Comparison of ENCODE assay signal across 14 cellular contexts in the genomic region with DNA sequence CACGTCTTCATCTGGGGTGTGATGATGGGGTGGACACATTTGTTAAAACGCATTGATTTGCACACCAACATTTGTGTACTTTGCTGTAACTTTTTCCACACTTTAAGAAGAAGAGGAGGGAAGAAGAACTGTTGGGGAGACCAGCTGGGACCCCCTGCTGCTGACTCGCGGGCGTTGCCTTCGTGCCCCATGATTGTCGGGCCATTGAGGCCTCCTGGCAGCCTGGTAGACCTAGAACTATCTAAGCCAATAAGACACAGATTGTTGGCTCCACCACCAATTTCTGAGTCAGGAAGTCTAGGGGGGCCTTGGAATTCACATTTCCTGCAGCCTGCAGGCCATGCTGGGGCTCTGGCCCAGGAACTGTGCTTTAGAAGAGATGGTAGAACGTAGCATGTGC.
"Had no signal": no experiment of that assay in that cellular context is flagged by ENCODE, and none has a peak within 500 bp of the region (broad histone marks: within the 10 kb centered on the region; RNA-seq: fewer than 3 reads in every experiment).

No MANE protein-coding gene starts in this region.

- H3K27ac ChIP-seq: brain microvascular endothelial cell, foreskin keratinocyte, neural progenitor cell, sigmoid colon, uterus had no signal

- H3K4me3 ChIP-seq: neural progenitor cell, sigmoid colon, uterus had no signal

- H3K9me3 Mint-ChIP-seq: activated T-helper 17 cell treated with anti-CD3 and anti-CD28 coated beads, Interleukin-2, amount 50 U/mL, for 72 hours; neural progenitor cell; stimulated activated naive CD8-positive, alpha-beta T cell treated with anti-CD3 and anti-CD28 coated beads, Interleukin-15, amount 100 ng/mL, for 72 hours; T-helper 2 cell treated with Interferon-gamma antibody and Interleukin-4, amounts not matched to agents 5 μg/mL and 100 μg/mL, for 36 hours had no signal

- ATAC-seq: activated T-helper 17 cell treated with anti-CD3 and anti-CD28 coated beads, Interleukin-2, amount 50 U/mL, for 72 hours; stimulated activated naive CD8-positive, alpha-beta T cell treated with anti-CD3 and anti-CD28 coated beads, Interleukin-15, amount 100 ng/mL, for 72 hours had no signal

- H3K4me1 ChIP-seq: foreskin keratinocyte, neural progenitor cell, sigmoid colon, uterus had no signal

- DNase-seq: activated CD4-positive, alpha-beta T cell treated with anti-CD3 and anti-CD28 coated beads for 1 hour; activated CD4-positive, alpha-beta T cell treated with anti-CD3 and anti-CD28 coated beads, Interleukin-2, amount 50 U/mL, for 48 hours; activated naive CD4-positive, alpha-beta T cell treated with Interleukin-2 at 50 U/mL for 16 hours; brain microvascular endothelial cell; effector memory CD4-positive, alpha-beta T cell; foreskin keratinocyte; naive B cell; sigmoid colon; stimulated activated CD4-positive, alpha-beta T cell treated with anti-CD3 and anti-CD28 coated beads, Interleukin-1b, Interleukin-23, amount 100 ng/mL, for 48 hours; stimulated activated naive CD8-positive, alpha-beta T cell treated with anti-CD3 and anti-CD28 coated beads, Interleukin-15, amount 100 ng/mL, for 72 hours; uterus had no signal

- H3K4me3 Mint-ChIP-seq: activated T-helper 17 cell treated with anti-CD3 and anti-CD28 coated beads, Interleukin-2, amount 50 U/mL, for 72 hours; naive B cell; neural progenitor cell; stimulated activated naive CD8-positive, alpha-beta T cell treated with anti-CD3 and anti-CD28 coated beads, Interleukin-15, amount 100 ng/mL, for 72 hours; T-helper 2 cell treated with Interferon-gamma antibody and Interleukin-4, amounts not matched to agents 5 μg/mL and 100 μg/mL, for 36 hours had no signal

- H3K27me3 Mint-ChIP-seq: activated T-helper 17 cell treated with anti-CD3 and anti-CD28 coated beads, Interleukin-2, amount 50 U/mL, for 72 hours; naive B cell; stimulated activated naive CD8-positive, alpha-beta T cell treated with anti-CD3 and anti-CD28 coated beads, Interleukin-15, amount 100 ng/mL, for 72 hours had no signal

- H3K27ac Mint-ChIP-seq: activated T-helper 17 cell treated with anti-CD3 and anti-CD28 coated beads, Interleukin-2, amount 50 U/mL, for 72 hours; naive B cell; neural progenitor cell; stimulated activated naive CD8-positive, alpha-beta T cell treated with anti-CD3 and anti-CD28 coated beads, Interleukin-15, amount 100 ng/mL, for 72 hours; T-helper 2 cell treated with Interferon-gamma antibody and Interleukin-4, amounts not matched to agents 5 μg/mL and 100 μg/mL, for 36 hours had no signal

- H3K36me3 ChIP-seq: brain microvascular endothelial cell, neural progenitor cell, sigmoid colon, uterus had no signal

- H3K4me1 Mint-ChIP-seq: activated T-helper 17 cell treated with anti-CD3 and anti-CD28 coated beads, Interleukin-2, amount 50 U/mL, for 72 hours; stimulated activated naive CD8-positive, alpha-beta T cell treated with anti-CD3 and anti-CD28 coated beads, Interleukin-15, amount 100 ng/mL, for 72 hours had no signal

- H3K36me3 Mint-ChIP-seq: naive B cell, neural progenitor cell had no signal

- H3K9me3 ChIP-seq: sigmoid colon, uterus had no signal

- H3K27me3 ChIP-seq: brain microvascular endothelial cell, foreskin keratinocyte, neural progenitor cell, sigmoid colon, uterus had no signal
